Comparison of ENCODE assay signal across 1 cellular context in the genomic region with DNA sequence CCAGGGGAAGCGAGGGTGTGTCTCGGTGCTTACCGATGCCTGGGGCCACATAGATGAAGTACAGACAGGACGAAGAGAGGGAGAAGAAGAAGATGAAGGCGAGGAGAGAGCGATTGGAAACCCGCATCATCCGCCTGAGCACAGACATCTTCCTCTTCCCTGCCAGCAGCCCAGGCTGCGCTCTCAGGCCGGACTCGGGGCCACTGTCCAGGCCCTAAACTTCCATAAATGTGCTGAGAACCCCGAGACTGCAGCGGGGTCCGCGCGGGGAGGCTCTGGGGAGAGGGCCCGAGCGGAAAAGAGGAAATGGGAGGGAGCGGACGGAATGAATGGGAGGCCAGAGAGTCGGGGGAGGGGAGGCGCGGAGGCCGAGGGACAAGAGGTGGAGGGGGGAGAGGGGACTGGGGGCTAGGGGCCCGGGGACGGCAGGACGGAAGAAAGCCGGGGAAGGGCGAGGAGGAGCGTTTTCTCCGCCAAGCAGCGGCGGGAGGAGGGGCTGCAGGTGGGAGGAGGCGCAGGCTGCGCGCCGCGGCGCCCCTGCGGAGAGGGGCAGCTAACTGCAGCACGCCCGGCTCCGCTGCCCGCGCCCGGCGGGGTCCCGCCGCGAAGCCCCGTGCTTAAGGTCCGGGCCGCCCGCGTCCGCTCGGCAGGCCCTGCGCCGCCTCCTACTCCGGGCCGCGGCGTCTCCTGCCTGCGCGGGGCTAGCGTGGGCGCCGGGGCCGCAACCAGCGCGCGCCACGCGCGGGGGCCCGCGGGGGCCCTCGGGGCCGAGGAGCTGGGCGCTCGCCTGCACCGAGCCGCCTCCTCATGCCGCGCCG.
TF ChIP-seq lines count a peak whose summit lies in the region.

A gene with protein sequence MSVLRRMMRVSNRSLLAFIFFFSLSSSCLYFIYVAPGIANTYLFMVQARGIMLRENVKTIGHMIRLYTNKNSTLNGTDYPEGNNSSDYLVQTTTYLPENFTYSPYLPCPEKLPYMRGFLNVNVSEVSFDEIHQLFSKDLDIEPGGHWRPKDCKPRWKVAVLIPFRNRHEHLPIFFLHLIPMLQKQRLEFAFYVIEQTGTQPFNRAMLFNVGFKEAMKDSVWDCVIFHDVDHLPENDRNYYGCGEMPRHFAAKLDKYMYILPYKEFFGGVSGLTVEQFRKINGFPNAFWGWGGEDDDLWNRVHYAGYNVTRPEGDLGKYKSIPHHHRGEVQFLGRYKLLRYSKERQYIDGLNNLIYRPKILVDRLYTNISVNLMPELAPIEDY (minus strand): TSS at position 303 of the 818 bp plus-strand sequence. CDS start 155 bp downstream, at position 148.

TF ChIP-seq in liver, 16 proteins besides CTCF, POLR2A, EP300 and RAD21 (continued from another document):
- TF ChIP-seq, protein P1, sequence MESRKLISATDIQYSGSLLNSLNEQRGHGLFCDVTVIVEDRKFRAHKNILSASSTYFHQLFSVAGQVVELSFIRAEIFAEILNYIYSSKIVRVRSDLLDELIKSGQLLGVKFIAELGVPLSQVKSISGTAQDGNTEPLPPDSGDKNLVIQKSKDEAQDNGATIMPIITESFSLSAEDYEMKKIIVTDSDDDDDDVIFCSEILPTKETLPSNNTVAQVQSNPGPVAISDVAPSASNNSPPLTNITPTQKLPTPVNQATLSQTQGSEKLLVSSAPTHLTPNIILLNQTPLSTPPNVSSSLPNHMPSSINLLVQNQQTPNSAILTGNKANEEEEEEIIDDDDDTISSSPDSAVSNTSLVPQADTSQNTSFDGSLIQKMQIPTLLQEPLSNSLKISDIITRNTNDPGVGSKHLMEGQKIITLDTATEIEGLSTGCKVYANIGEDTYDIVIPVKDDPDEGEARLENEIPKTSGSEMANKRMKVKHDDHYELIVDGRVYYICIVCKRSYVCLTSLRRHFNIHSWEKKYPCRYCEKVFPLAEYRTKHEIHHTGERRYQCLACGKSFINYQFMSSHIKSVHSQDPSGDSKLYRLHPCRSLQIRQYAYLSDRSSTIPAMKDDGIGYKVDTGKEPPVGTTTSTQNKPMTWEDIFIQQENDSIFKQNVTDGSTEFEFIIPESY (IDR thresholded peaks at IDR 0.05) = no peak
- TF ChIP-seq, protein P2, sequence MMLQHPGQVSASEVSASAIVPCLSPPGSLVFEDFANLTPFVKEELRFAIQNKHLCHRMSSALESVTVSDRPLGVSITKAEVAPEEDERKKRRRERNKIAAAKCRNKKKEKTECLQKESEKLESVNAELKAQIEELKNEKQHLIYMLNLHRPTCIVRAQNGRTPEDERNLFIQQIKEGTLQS (IDR thresholded peaks at IDR 0.05) = no peak
- TF ChIP-seq FOXA1 (IDR thresholded peaks at IDR 0.05) (no peak), RXRA (IDR thresholded peaks at IDR 0.05) (no peak), NR2F2 (IDR thresholded peaks at IDR 0.05) (no peak)
